In genomic region chr19:15979293-15979692, GRCh38 we compare ENCODE assay signal across 33 cellular contexts. TPM values are rescaled to one million over a fixed set of nuclear protein-coding genes. Genes with fewer than 3 reads are reported as not detected.
"Had no signal": no experiment of that assay in that cellular context is flagged by ENCODE, and none has a peak within 500 bp of the region (broad histone marks: within the 10 kb centered on the region; RNA-seq: fewer than 3 reads in every experiment).

No MANE protein-coding gene starts in this region.

- DNase-seq: activated B cell treated with CpG ODN at 0.5 μM for 24 hours; activated CD4-positive, alpha-beta memory T cell treated with anti-CD3 and anti-CD28 coated beads for 36 hours; activated CD4-positive, alpha-beta T cell treated with anti-CD3 and anti-CD28 coated beads for 4 hours; activated CD4-positive, alpha-beta T cell treated with anti-CD3 and anti-CD28 coated beads, Interleukin-2, amount 10 ng/mL, durations not matched to agents 24 days and 14 days; activated CD4-positive, alpha-beta T cell treated with anti-CD3 and anti-CD28 coated beads, Interleukin-2, amount 50 U/mL, for 1 hour; activated CD4-positive, alpha-beta T cell treated with anti-CD3 and anti-CD28 coated beads, Interleukin-2, amount 50 U/mL, for 4 hours; activated CD4-positive, CD25-positive, alpha-beta regulatory T cell treated with anti-CD3 and anti-CD28 coated beads, Interleukin-2, amount 50 U/mL, for 72 hours; activated CD8-positive, alpha-beta memory T cell treated with anti-CD3 and anti-CD28 coated beads, Interleukin-2, amount 50 U/mL, for 4 hours; activated CD8-positive, alpha-beta T cell treated with anti-CD3 and anti-CD28 coated beads for 36 hours; activated effector memory CD4-positive, alpha-beta T cell treated with anti-CD3 and anti-CD28 coated beads, Interleukin-2, amount 50 U/mL, for 16 hours; activated naive CD4-positive, alpha-beta T cell treated with anti-CD3 and anti-CD28 coated beads, Interleukin-2, amount 10 ng/mL, durations not matched to agents 7 days and 5 days; activated naive CD4-positive, alpha-beta T cell treated with Interleukin-2 at 50 U/mL for 16 hours; activated naive CD8-positive, alpha-beta T cell treated with anti-CD3 and anti-CD28 coated beads, Interleukin-2, amount 10 ng/mL, durations not matched to agents 7 days and 5 days; activated naive CD8-positive, alpha-beta T cell treated with anti-CD3 and anti-CD28 coated beads, Interleukin-2, amount 50 U/mL, for 24 hours; activated T-cell treated with anti-CD3 and anti-CD28 coated beads for 4 hours; activated T-cell treated with anti-CD3 and anti-CD28 coated beads, Interleukin-2, amount 50 U/mL, for 1 hour; activated T-cell treated with anti-CD3 and anti-CD28 coated beads, Interleukin-2, amount 50 U/mL, for 4 hours; activated T-cell treated with anti-CD3 and anti-CD28 coated beads, Interleukin-2, amount 50 U/mL, for 72 hours; amygdala; anterior cingulate cortex; caudate nucleus; cerebellar nuclear complex; T-helper 1 cell; T-helper 2 cell; T-helper 9 cell had no signal

- H3K4me3 ChIP-seq: ascending aorta, cardiac muscle cell had no signal

- H3K36me3 ChIP-seq: ascending aorta, cardiac muscle cell had no signal

- H3K27ac ChIP-seq: ascending aorta, cardiac muscle cell, VCaP had no signal

- H3K27me3 ChIP-seq: ascending aorta, cardiac muscle cell had no signal

- H3K4me1 ChIP-seq: ascending aorta had no signal

RNA-seq across cellular contexts. Expression of gene OR10H4, which starts 30.5 kb away (rescaled TPM):
- total RNA-seq: activated B cell treated with CpG ODN at 0.5 μM for 24 hours; activated CD4-positive, alpha-beta memory T cell treated with anti-CD3 and anti-CD28 coated beads for 36 hours; activated CD4-positive, alpha-beta T cell treated with anti-CD3 and anti-CD28 coated beads, Interleukin-2, amount 10 ng/mL, durations not matched to agents 24 days and 14 days; activated CD8-positive, alpha-beta memory T cell treated with anti-CD3 and anti-CD28 coated beads for 36 hours; activated CD8-positive, alpha-beta T cell treated with anti-CD3 and anti-CD28 coated beads for 36 hours; activated naive CD8-positive, alpha-beta T cell treated with anti-CD3 and anti-CD28 coated beads, Interleukin-2, amount 10 ng/mL, durations not matched to agents 7 days and 5 days; activated T-cell treated with anti-CD3 and anti-CD28 coated beads, Interleukin-2, amount 50 U/mL, for 4 hours; activated T-cell treated with anti-CD3 and anti-CD28 coated beads, Interleukin-2, amount 50 U/mL, for 72 hours; activated T-helper 1 cell treated with anti-CD3 and anti-CD28 coated beads, Interleukin-12 subunit alpha, Interleukin-12 subunit beta, Interleukin-2, Interleukin-4 antibody, amounts not matched to agents 30 ng/mL and 10 ng/mL and 1 ng/mL, durations not matched to agents 14 hours and 24 hours and 36 hours; activated T-helper 17 cell treated with anti-CD3 and anti-CD28 coated beads, Interleukin-2, amount 50 U/mL, for 72 hours; ascending aorta; bronchial epithelial cell; cardiac muscle cell; chondrocyte had no signal

RNA-seq across cellular contexts. Expression of gene CYP4F11, which starts 45.0 kb away (rescaled TPM):
- total RNA-seq: activated B cell treated with CpG ODN at 0.5 μM for 24 hours; activated CD4-positive, alpha-beta memory T cell treated with anti-CD3 and anti-CD28 coated beads for 36 hours; activated CD4-positive, alpha-beta T cell treated with anti-CD3 and anti-CD28 coated beads, Interleukin-2, amount 10 ng/mL, durations not matched to agents 24 days and 14 days; activated CD8-positive, alpha-beta memory T cell treated with anti-CD3 and anti-CD28 coated beads for 36 hours; activated CD8-positive, alpha-beta T cell treated with anti-CD3 and anti-CD28 coated beads for 36 hours; activated naive CD8-positive, alpha-beta T cell treated with anti-CD3 and anti-CD28 coated beads, Interleukin-2, amount 10 ng/mL, durations not matched to agents 7 days and 5 days; activated T-cell treated with anti-CD3 and anti-CD28 coated beads, Interleukin-2, amount 50 U/mL, for 72 hours; activated T-helper 1 cell treated with anti-CD3 and anti-CD28 coated beads, Interleukin-12 subunit alpha, Interleukin-12 subunit beta, Interleukin-2, Interleukin-4 antibody, amounts not matched to agents 30 ng/mL and 10 ng/mL and 1 ng/mL, durations not matched to agents 14 hours and 24 hours and 36 hours; activated T-helper 17 cell treated with anti-CD3 and anti-CD28 coated beads, Interleukin-2, amount 50 U/mL, for 72 hours; cardiac muscle cell; chondrocyte had no signal
